1 cellular context compared by ENCODE assay signal in genomic region chr21:43772368-43772870, GRCh38.
TF ChIP-seq lines count a peak whose summit lies in the region.

No MANE protein-coding gene starts in this region.

TF ChIP-seq in K562, 482 proteins besides CTCF, POLR2A, EP300 and RAD21:
- no peak for TF ChIP-seq NR2C1 (IDR thresholded peaks at IDR 0.05)
- TF ChIP-seq NR2C1 (tag; IDR thresholded peaks at IDR 0.05) = no peak
- TF ChIP-seq MTA2 (IDR thresholded peaks at IDR 0.05; ENCODE audit: low read depth) = 0 out of 2 replicates have a peak, but pooled peaks have one; percentile 9
- TF ChIP-seq RAD51 (IDR thresholded peaks at IDR 0.05; ENCODE audit: borderline replicate concordance, low read depth) = no peak
- no peak for TF ChIP-seq ETV1 (tag; conservative IDR thresholded peaks at IDR 0.05; ENCODE audit: low read depth)
